ENCODE assay signal across 14 cellular contexts in genomic region chr16:11355862-11356261, GRCh38. TPM values are rescaled to one million over a fixed set of nuclear protein-coding genes. Genes with fewer than 3 reads are reported as not detected.
DNase-seq lines count a peak whose midpoint lies in the region; ATAC-seq and TF ChIP-seq lines count a peak whose summit lies in the region.
"Had no signal": no experiment of that assay in that cellular context is flagged by ENCODE, and none has a peak within 500 bp of the region (broad histone marks: within the 10 kb centered on the region; RNA-seq: fewer than 3 reads in every experiment).

No MANE protein-coding gene starts in this region.

- no peak for ATAC-seq in natural killer cell treated with Interleukin-12 subunit alpha and Interleukin-12 subunit beta and Interleukin-15 and Interleukin-18, amount 100 ng/mL, for 72 hours
- ATAC-seq in natural killer cell (no peak), WTC11 (no peak), GM19351 (IDR thresholded peaks at IDR 0.05; ENCODE audit: unreplicated experiment) (no peak)

- H3K4me3 Mint-ChIP-seq in natural killer cell treated with Interleukin-12 subunit alpha and Interleukin-12 subunit beta and Interleukin-15 and Interleukin-18, amount 100 ng/mL, for 72 hours = peak overlapping the region; percentile 80
- H3K4me3 Mint-ChIP-seq in natural killer cell = no peak overlapping the region
- no peak overlapping the region for H3K4me3 Mint-ChIP-seq in WTC11

- POLR2A ChIA-PET in WTC11 (lab: Charles Lee) = interaction anchor here (1.3 to 1.5 kb wide), 2 partner anchors 96 to 99 kb away, joined by 3 to 13 read pairs; partner anchors contain the start of gene SOCS1

- no CpG with 5 or more reads among the region's 8 CpGs for WGBS in mesendoderm (ENCODE audit: extremely low coverage, insufficient coverage, low lambda C conversion rate)

- no peak overlapping the region for H4K8ac ChIP-seq in mesendoderm (ENCODE audit: low read depth, low read length)

- no peak overlapping the region for H3K27ac ChIP-seq in mesendoderm (ENCODE audit: low read depth, low read length)
- H3K27ac ChIP-seq: brain microvascular endothelial cell had no signal

- peaks cover 18 to 25% of the 10 kb centered on the region in 2 donors for H3K27me3 Mint-ChIP-seq in natural killer cell treated with Interleukin-12 subunit alpha and Interleukin-12 subunit beta and Interleukin-15 and Interleukin-18, amount 100 ng/mL, for 72 hours
- H3K27me3 Mint-ChIP-seq in natural killer cell (ENCODE audit: low read depth in 2 of 2) (peaks cover 68 to 71% of the 10 kb centered on the region in 2 donors), WTC11 (ENCODE audit: low read depth) (no peaks in the 10 kb centered on the region)

- H3K27me3 ChIP-seq in mesendoderm (ENCODE audit: insufficient read depth, low read length, poor library complexity) = no peaks in the 10 kb centered on the region
- H3K27me3 ChIP-seq: brain microvascular endothelial cell, upper lobe of left lung had no signal

- H2BK15ac ChIP-seq in mesendoderm (replicated peaks; ENCODE audit: low read depth) = peak overlapping the region; percentile 42

- H2BK120ac ChIP-seq in mesendoderm (ENCODE audit: low read depth, low read length) = no peak overlapping the region

- H3K79me1 ChIP-seq in mesendoderm (ENCODE audit: low read length) = peaks cover 9% of the 10 kb centered on the region

- H3K4ac ChIP-seq in mesendoderm (ENCODE audit: low read depth, low read length) = peak overlapping the region; percentile 83

- H3K4me3 ChIP-seq in mesendoderm (ENCODE audit: low read length) = no peak overlapping the region
- H3K4me3 ChIP-seq: HAP-1, upper lobe of left lung had no signal

- peak overlapping the region; percentile 88 to 94 for H3K27ac Mint-ChIP-seq in natural killer cell treated with Interleukin-12 subunit alpha and Interleukin-12 subunit beta and Interleukin-15 and Interleukin-18, amount 100 ng/mL, for 72 hours
- no peak overlapping the region for H3K27ac Mint-ChIP-seq in natural killer cell
- peak overlapping the region; percentile 57 for H3K27ac Mint-ChIP-seq in WTC11

- H4K5ac ChIP-seq in mesendoderm (ENCODE audit: low read length) = no peak overlapping the region

- TF ChIP-seq CTCF in natural killer cell (IDR thresholded peaks at IDR 0.05) = no peak
- no peak for TF ChIP-seq CTCF in WTC11 (IDR thresholded peaks at IDR 0.05)

- no peaks in the 10 kb centered on the region for H3K79me2 ChIP-seq in mesendoderm (ENCODE audit: control insufficient read depth, insufficient read depth, low read length)

- peaks cover 8% of the 10 kb centered on the region for H3K4me1 ChIP-seq in mesendoderm (ENCODE audit: control insufficient read depth, low read depth, low read length)
- H3K4me1 ChIP-seq: HAP-1 had no signal

- H3K4me2 ChIP-seq in mesendoderm (ENCODE audit: low read length) = no peak overlapping the region

- peaks cover 57% of the 10 kb centered on the region in 2 donors for H3K4me1 Mint-ChIP-seq in natural killer cell treated with Interleukin-12 subunit alpha and Interleukin-12 subunit beta and Interleukin-15 and Interleukin-18, amount 100 ng/mL, for 72 hours (ENCODE audit: low read depth in 2 of 2)
- H3K4me1 Mint-ChIP-seq in natural killer cell = peaks cover 29 to 30% of the 10 kb centered on the region in 2 donors
- peaks cover 56% of the 10 kb centered on the region for H3K4me1 Mint-ChIP-seq in WTC11

- peak overlapping the region; percentile 71 for H3K18ac ChIP-seq in mesendoderm (ENCODE audit: low read length)

- intact Hi-C loops in natural killer cell (cut with micrococcal nuclease) = loop anchor here (2.0 kb wide), 3 partner anchors 97 to 391 kb away; no protein-coding TSS in a partner anchor

- CTCF ChIA-PET in WTC11 (lab: Charles Lee) = interaction anchor here (0.7 to 4.8 kb wide), 27 partner anchors 16 to 402 kb away, joined by 3 to 104 read pairs (median 8); partner anchors contain the start of genes PRM2, PRM3 and SOCS1

- H3K23ac ChIP-seq in mesendoderm (ENCODE audit: low read length) = no peak overlapping the region

- H3K36me3 Mint-ChIP-seq in natural killer cell treated with Interleukin-12 subunit alpha and Interleukin-12 subunit beta and Interleukin-15 and Interleukin-18, amount 100 ng/mL, for 72 hours = peaks cover 10% of the 10 kb centered on the region
- H3K36me3 Mint-ChIP-seq in natural killer cell (no peaks in the 10 kb centered on the region), WTC11 (peaks cover 30% of the 10 kb centered on the region)

- H3K9me3 Mint-ChIP-seq in natural killer cell treated with Interleukin-12 subunit alpha and Interleukin-12 subunit beta and Interleukin-15 and Interleukin-18, amount 100 ng/mL, for 72 hours = no peaks in the 10 kb centered on the region
- H3K9me3 Mint-ChIP-seq in natural killer cell (no peaks in the 10 kb centered on the region), WTC11 (peaks cover 7% of the 10 kb centered on the region)

- H2AK5ac ChIP-seq in mesendoderm (ENCODE audit: low read length) = no peak overlapping the region

- no peak for DNase-seq in natural killer cell treated with Interleukin-12 subunit alpha and Interleukin-12 subunit beta and Interleukin-15 and Interleukin-18, amount 100 ng/mL, for 72 hours (ENCODE audit: low spot score)
- DNase-seq in natural killer cell (no peak), WTC11 (ENCODE audit: low spot score) (no peak), mesendoderm (no peak), epidermal melanocyte (ENCODE audit: insufficient read length, low spot score) (no peak), 8988T (no peak)
- no peak for DNase-seq in activated CD4-positive, CD25-positive, alpha-beta regulatory T cell treated with anti-CD3 and anti-CD28 coated beads, Interleukin-2, amount 50 U/mL, for 72 hours
- DNase-seq: AML-193; effector CD4-positive, alpha-beta T cell; Right ventricle myocardium superior had no signal

- H3K9ac ChIP-seq in mesendoderm (ENCODE audit: low read length) = peak overlapping the region; percentile 26

- H2BK5ac ChIP-seq in mesendoderm (ENCODE audit: low read length) = peak overlapping the region; percentile 67

- H3K56ac ChIP-seq in mesendoderm (ENCODE audit: low read length) = peak overlapping the region; percentile 32

- no peaks in the 10 kb centered on the region for H3K36me3 ChIP-seq in mesendoderm (ENCODE audit: control insufficient read depth, insufficient read depth, low read length)
- H3K36me3 ChIP-seq: brain microvascular endothelial cell, upper lobe of left lung had no signal

TF ChIP-seq in WTC11, 78 proteins besides CTCF, POLR2A, EP300 and RAD21 (continues in another document):
- TF ChIP-seq ZMAT4 (CRISPR knock-in tag; IDR thresholded peaks at IDR 0.05) (no peak), ZNF121 (CRISPR knock-in tag; IDR thresholded peaks at IDR 0.05) (no peak), USF2 (CRISPR knock-in tag; IDR thresholded peaks at IDR 0.05) (no peak), RORB (CRISPR knock-in tag; IDR thresholded peaks at IDR 0.05) (no peak), ZNF423 (CRISPR knock-in tag; IDR thresholded peaks at IDR 0.05) (no peak)
- TF ChIP-seq, protein P1, sequence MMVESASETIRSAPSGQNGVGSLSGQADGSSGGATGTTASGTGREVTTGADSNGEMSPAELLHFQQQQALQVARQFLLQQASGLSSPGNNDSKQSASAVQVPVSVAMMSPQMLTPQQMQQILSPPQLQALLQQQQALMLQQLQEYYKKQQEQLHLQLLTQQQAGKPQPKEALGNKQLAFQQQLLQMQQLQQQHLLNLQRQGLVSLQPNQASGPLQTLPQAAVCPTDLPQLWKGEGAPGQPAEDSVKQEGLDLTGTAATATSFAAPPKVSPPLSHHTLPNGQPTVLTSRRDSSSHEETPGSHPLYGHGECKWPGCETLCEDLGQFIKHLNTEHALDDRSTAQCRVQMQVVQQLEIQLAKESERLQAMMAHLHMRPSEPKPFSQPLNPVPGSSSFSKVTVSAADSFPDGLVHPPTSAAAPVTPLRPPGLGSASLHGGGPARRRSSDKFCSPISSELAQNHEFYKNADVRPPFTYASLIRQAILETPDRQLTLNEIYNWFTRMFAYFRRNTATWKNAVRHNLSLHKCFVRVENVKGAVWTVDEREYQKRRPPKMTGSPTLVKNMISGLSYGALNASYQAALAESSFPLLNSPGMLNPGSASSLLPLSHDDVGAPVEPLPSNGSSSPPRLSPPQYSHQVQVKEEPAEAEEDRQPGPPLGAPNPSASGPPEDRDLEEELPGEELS (CRISPR knock-in tag; IDR thresholded peaks at IDR 0.05) = no peak
- TF ChIP-seq, protein P2, sequence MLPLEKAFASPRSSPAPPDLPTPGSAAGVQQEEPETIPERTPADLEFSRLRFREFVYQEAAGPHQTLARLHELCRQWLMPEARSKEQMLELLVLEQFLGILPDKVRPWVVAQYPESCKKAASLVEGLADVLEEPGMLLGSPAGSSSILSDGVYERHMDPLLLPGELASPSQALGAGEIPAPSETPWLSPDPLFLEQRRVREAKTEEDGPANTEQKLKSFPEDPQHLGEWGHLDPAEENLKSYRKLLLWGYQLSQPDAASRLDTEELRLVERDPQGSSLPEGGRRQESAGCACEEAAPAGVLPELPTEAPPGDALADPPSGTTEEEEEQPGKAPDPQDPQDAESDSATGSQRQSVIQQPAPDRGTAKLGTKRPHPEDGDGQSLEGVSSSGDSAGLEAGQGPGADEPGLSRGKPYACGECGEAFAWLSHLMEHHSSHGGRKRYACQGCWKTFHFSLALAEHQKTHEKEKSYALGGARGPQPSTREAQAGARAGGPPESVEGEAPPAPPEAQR (CRISPR knock-in tag; IDR thresholded peaks at IDR 0.05) = no peak

RNA-seq across cellular contexts. Expression of gene RMI2, which starts 10.6 kb away (rescaled TPM):
- 10 to 100 TPM; 11.6 to 15.2 TPM for total RNA-seq in natural killer cell treated with Interleukin-12 subunit alpha and Interleukin-12 subunit beta and Interleukin-15 and Interleukin-18, amount 100 ng/mL, for 72 hours
- 1 to 10 TPM in 1 of 3 donors, under 1 TPM in 2; 0.83 to 1.1 (median 0.93) TPM for total RNA-seq in natural killer cell
- 77.2 to 83.4 TPM (median 79.0 TPM) in 3 replicates for total RNA-seq in WTC11 (2021)
- 57.3 TPM for polyA plus RNA-seq in mesendoderm (2013, experiment 1 of 2)
- 58.1 TPM for polyA plus RNA-seq in mesendoderm (2013, experiment 2 of 2)

Comparison
In these comparisons a context has a peak if more than half of its experiments do, and no peak if none do; other contexts are left out.
1. H3K27ac Mint-ChIP-seq: peak in natural killer cell treated with Interleukin-12 subunit alpha and Interleukin-12 subunit beta and Interleukin-15 and Interleukin-18, amount 100 ng/mL, for 72 hours (2 of 2) and WTC11 (single experiment); none in natural killer cell (0 of 2).
2. RNA of gene RMI2, which starts 10.6 kb away (total RNA-seq): 77.2 to 83.4 TPM in WTC11 and 11.6 to 15.2 TPM in natural killer cell treated with Interleukin-12 subunit alpha and Interleukin-12 subunit beta and Interleukin-15 and Interleukin-18, amount 100 ng/mL, for 72 hours; 0.83 to 1.1 TPM in natural killer cell; every median in the first group is over 4 times any median in the second.